ENCODE assay signal across 7 cellular contexts in the genomic region with DNA sequence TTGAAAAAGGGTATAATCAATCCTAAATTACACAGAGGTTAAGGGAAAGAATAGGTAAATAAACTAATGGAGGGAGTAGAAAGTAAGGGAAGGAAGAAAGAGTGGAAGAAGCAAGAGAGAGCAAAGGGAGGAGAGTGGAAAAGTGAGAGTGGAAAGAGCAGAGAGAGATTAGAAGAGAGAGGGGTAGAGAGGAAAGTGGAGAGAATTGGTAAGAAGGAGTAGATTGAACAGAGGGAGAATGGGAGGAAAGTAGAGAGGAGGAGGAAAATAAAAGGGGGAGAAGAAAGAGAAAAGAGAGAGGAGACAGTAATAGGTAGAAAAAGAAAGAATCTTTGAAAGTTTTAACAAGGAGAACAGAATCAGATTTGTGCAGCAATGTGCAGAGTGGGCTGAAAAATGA. TPM values are rescaled to one million over a fixed set of nuclear protein-coding genes. Genes with fewer than 3 reads are reported as not detected.
"Had no signal": no experiment of that assay in that cellular context is flagged by ENCODE, and none has a peak within 500 bp of the region (broad histone marks: within the 10 kb centered on the region; RNA-seq: fewer than 3 reads in every experiment).

No MANE protein-coding gene starts in this region.

- DNase-seq: H9, HCEC 1CT, HFFc6, KG1 had no signal

- H3K4me3 Mint-ChIP-seq: H9, HFFc6, IgD-negative memory B cell had no signal

- H3K27me3 Mint-ChIP-seq: IgD-negative memory B cell had no signal

- H3K9me3 Mint-ChIP-seq: H9, HFFc6 had no signal

- H3K27ac Mint-ChIP-seq: H9, HFFc6, IgD-negative memory B cell had no signal

- H3K4me1 Mint-ChIP-seq: H9, IgD-negative memory B cell had no signal

RNA-seq across cellular contexts. Expression of gene TERB1, which starts 24.9 kb away (rescaled TPM):
- total RNA-seq: H1, H9, HFFc6, HT-29 had no signal
- polyA plus RNA-seq: H1, IgD-negative memory B cell had no signal
